1 cellular context compared by ENCODE assay signal in the genomic region with DNA sequence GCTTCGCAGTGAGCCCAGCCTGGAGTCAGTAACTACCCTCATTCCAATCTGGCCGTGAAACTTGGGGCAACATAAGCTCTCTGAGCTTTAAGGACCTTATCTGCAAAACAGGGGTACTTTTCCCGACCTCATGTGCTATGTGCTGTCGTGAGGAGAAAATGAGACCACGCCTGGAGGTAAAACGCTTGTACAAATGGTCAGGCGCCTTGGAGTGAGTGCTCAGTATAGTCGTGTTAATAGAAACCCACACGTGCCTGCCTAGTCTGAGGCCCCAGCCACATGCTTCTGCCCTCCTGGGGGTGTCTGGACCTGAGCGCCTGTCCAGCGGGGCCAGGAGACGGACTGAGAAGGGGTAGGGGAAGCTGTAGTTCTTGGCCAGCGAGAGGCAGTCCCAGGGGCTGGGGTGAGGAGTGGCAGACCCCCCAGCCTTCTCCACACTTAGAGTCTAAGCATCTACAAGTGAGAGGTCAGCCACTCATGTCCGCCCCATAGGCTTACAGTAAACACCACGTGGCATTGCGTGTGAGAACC.
TF ChIP-seq lines count a peak whose summit lies in the region.

No MANE protein-coding gene starts in this region.

TF ChIP-seq in A549, 52 proteins besides CTCF, POLR2A, EP300 and RAD21:
- TF ChIP-seq FOXS1 (CRISPR knock-in tag; IDR thresholded peaks at IDR 0.05) (no peak), HEYL (CRISPR knock-in tag; IDR thresholded peaks at IDR 0.05) (no peak), CEBPB (IDR thresholded peaks at IDR 0.05) (no peak), HOXB5 (CRISPR knock-in tag; IDR thresholded peaks at IDR 0.05) (no peak), MAFK (IDR thresholded peaks at IDR 0.05; ENCODE audit: partially characterized antibody) (no peak), RNF2 (IDR thresholded peaks at IDR 0.05; ENCODE audit: borderline replicate concordance, low read depth) (no peak), HDAC2 (IDR thresholded peaks at IDR 0.05) (no peak), POLR2AphosphoS2 (conservative IDR thresholded peaks at IDR 0.05; ENCODE audit: low read length) (no peak), HOXB13 (CRISPR knock-in tag; IDR thresholded peaks at IDR 0.05; ENCODE audit: low read depth) (no peak), TP53 (CRISPR knock-in tag; IDR thresholded peaks at IDR 0.05) (no peak), SREBF2 (IDR thresholded peaks at IDR 0.05) (no peak)
- TF ChIP-seq, protein P1, sequence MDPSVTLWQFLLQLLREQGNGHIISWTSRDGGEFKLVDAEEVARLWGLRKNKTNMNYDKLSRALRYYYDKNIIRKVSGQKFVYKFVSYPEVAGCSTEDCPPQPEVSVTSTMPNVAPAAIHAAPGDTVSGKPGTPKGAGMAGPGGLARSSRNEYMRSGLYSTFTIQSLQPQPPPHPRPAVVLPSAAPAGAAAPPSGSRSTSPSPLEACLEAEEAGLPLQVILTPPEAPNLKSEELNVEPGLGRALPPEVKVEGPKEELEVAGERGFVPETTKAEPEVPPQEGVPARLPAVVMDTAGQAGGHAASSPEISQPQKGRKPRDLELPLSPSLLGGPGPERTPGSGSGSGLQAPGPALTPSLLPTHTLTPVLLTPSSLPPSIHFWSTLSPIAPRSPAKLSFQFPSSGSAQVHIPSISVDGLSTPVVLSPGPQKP (IDR thresholded peaks at IDR 0.05; ENCODE audit: low read depth, low read length), result no peak
